In the genomic region with DNA sequence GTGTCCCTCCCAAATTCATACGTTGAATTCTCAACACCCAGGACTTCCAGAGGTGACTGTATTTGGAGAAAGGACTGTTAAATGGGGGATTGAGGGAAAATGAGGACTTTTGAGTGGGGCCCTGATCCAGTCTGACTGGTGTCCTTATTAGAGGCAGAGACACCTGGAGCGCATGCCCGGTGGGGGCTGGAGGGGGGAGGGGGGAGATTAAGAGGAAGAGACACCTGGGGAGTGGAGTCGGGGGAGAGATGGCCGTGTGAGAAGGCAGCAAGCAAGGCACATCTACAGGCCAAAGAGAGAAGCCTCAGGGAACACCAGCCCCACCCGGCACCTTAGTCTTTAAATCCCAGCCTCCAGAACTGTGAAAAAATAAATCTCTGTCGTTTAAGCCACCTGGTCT, we compare ENCODE assay signal across 18 cellular contexts.
DNase-seq lines count a peak whose midpoint lies in the region; ATAC-seq and TF ChIP-seq lines count a peak whose summit lies in the region.
"Had no signal": no experiment of that assay in that cellular context is flagged by ENCODE, and none has a peak within 500 bp of the region (broad histone marks: within the 10 kb centered on the region; RNA-seq: fewer than 3 reads in every experiment).

No MANE protein-coding gene starts in this region.

- CTCF ChIA-PET in CD4-positive, alpha-beta memory T cell (lab: Charles Lee; ENCODE audit: partially characterized antibody) = interaction anchor here (1.5 to 1.6 kb wide), 2 partner anchors 15 to 367 kb away, joined by 3 read pairs; no protein-coding TSS in a partner anchor

- POLR2A ChIA-PET in CD4-positive, alpha-beta memory T cell (lab: Charles Lee; ENCODE audit: partially characterized antibody) = interaction anchor here (0.9 to 2.5 kb wide), 4 partner anchors 9 to 444 kb away, joined by 3 to 13 read pairs (median 4); a partner anchor contains a TSS

- H3K4me1 ChIP-seq in CD4-positive, alpha-beta memory T cell (ENCODE audit: insufficient read depth, low read length) = peaks cover 45% of the 10 kb centered on the region
- H3K4me1 ChIP-seq in skeletal muscle tissue (ENCODE audit: control insufficient read depth in 3 of 3, insufficient read depth in 3 of 3, low read length in 3 of 3) (peaks cover 0 to 10% (median 6%) of the 10 kb centered on the region in 3 donors), SJCRH30 (peaks cover 3% of the 10 kb centered on the region), left lung (peaks cover 0 to 49% of the 10 kb centered on the region in 2 donors)

- H3K36me3 ChIP-seq in CD4-positive, alpha-beta memory T cell (ENCODE audit: insufficient read depth, low read length) = no peaks in the 10 kb centered on the region
- H3K36me3 ChIP-seq in skeletal muscle tissue (ENCODE audit: control insufficient read depth in 3 of 3, insufficient read depth in 3 of 3, low read length in 3 of 3) (no peaks in the 10 kb centered on the region), SJCRH30 (no peaks in the 10 kb centered on the region), left lung (no peaks in the 10 kb centered on the region)
- H3K36me3 ChIP-seq: lower lobe of right lung had no signal

- H3K27me3 ChIP-seq in CD4-positive, alpha-beta memory T cell (ENCODE audit: insufficient read depth, low read length) = no peaks in the 10 kb centered on the region
- no peaks in the 10 kb centered on the region for H3K27me3 ChIP-seq in skeletal muscle tissue (ENCODE audit: control insufficient read depth in 3 of 3, insufficient read depth in 3 of 3, low read length in 3 of 3)
- no peaks in the 10 kb centered on the region for H3K27me3 ChIP-seq in SJCRH30
- H3K27me3 ChIP-seq in left lung = no peaks in the 10 kb centered on the region
- H3K27me3 ChIP-seq: dorsolateral prefrontal cortex had no signal

- peaks cover 6% of the 10 kb centered on the region for H3K36me3 Mint-ChIP-seq in activated CD4-positive, alpha-beta T cell treated with anti-CD3 and anti-CD28 coated beads, Interleukin-2, amount 10 ng/mL, durations not matched to agents 24 days and 14 days (ENCODE audit: low read depth)
- peaks cover under 1 to 6% of the 10 kb centered on the region in 2 donors for H3K36me3 Mint-ChIP-seq in CD4-positive, alpha-beta memory T cell
- H3K36me3 Mint-ChIP-seq in activated T-helper 1 cell treated with anti-CD3 and anti-CD28 coated beads, Interleukin-12 subunit alpha, Interleukin-12 subunit beta, Interleukin-2, Interleukin-4 antibody, amounts not matched to agents 30 ng/mL and 10 ng/mL and 1 ng/mL, durations not matched to agents 14 hours and 24 hours and 36 hours (ENCODE audit: low read depth) = peaks cover 16% of the 10 kb centered on the region
- H3K36me3 Mint-ChIP-seq: brain, type B pancreatic cell had no signal

- no peak overlapping the region for H3K9ac ChIP-seq in skeletal muscle tissue (ENCODE audit: low read depth in 1 of 3, low read length in 3 of 3)
- H3K9ac ChIP-seq: parathyroid adenoma had no signal

- peak overlapping the region; percentile 77 for H3K27ac Mint-ChIP-seq in activated CD4-positive, alpha-beta T cell treated with anti-CD3 and anti-CD28 coated beads, Interleukin-2, amount 10 ng/mL, durations not matched to agents 24 days and 14 days
- H3K27ac Mint-ChIP-seq in CD4-positive, alpha-beta memory T cell = peak overlapping the region; percentile 43 to 89 (median 65)
- H3K27ac Mint-ChIP-seq in activated T-helper 1 cell treated with anti-CD3 and anti-CD28 coated beads, Interleukin-12 subunit alpha, Interleukin-12 subunit beta, Interleukin-2, Interleukin-4 antibody, amounts not matched to agents 30 ng/mL and 10 ng/mL and 1 ng/mL, durations not matched to agents 14 hours and 24 hours and 36 hours = peak overlapping the region; percentile 25

- peak overlapping the region; percentile 66 for H3K4me3 Mint-ChIP-seq in activated CD4-positive, alpha-beta T cell treated with anti-CD3 and anti-CD28 coated beads, Interleukin-2, amount 10 ng/mL, durations not matched to agents 24 days and 14 days
- peak overlapping the region in 5 of 8 donors; percentile 14 to 68 (median 67) for H3K4me3 Mint-ChIP-seq in CD4-positive, alpha-beta memory T cell
- peak overlapping the region; percentile 34 for H3K4me3 Mint-ChIP-seq in activated T-helper 1 cell treated with anti-CD3 and anti-CD28 coated beads, Interleukin-12 subunit alpha, Interleukin-12 subunit beta, Interleukin-2, Interleukin-4 antibody, amounts not matched to agents 30 ng/mL and 10 ng/mL and 1 ng/mL, durations not matched to agents 14 hours and 24 hours and 36 hours
- H3K4me3 Mint-ChIP-seq: brain, type B pancreatic cell had no signal

- H3K4me1 Mint-ChIP-seq in activated CD4-positive, alpha-beta T cell treated with anti-CD3 and anti-CD28 coated beads, Interleukin-2, amount 10 ng/mL, durations not matched to agents 24 days and 14 days = peaks cover 59% of the 10 kb centered on the region
- H3K4me1 Mint-ChIP-seq in CD4-positive, alpha-beta memory T cell = peaks cover 55 to 79% (median 69%) of the 10 kb centered on the region in 4 donors
- H3K4me1 Mint-ChIP-seq in activated T-helper 1 cell treated with anti-CD3 and anti-CD28 coated beads, Interleukin-12 subunit alpha, Interleukin-12 subunit beta, Interleukin-2, Interleukin-4 antibody, amounts not matched to agents 30 ng/mL and 10 ng/mL and 1 ng/mL, durations not matched to agents 14 hours and 24 hours and 36 hours (ENCODE audit: low read depth) = peaks cover 72% of the 10 kb centered on the region

- TF ChIP-seq CTCF in left lung (IDR thresholded peaks at IDR 0.05) = no peak

- no peak for DNase-seq in activated CD4-positive, alpha-beta T cell treated with anti-CD3 and anti-CD28 coated beads, Interleukin-2, amount 10 ng/mL, durations not matched to agents 24 days and 14 days
- DNase-seq in activated CD4-positive, alpha-beta T cell treated with anti-CD3 and anti-CD28 coated beads, Interleukin-2, amount 50 U/mL, for 48 hours = no peak
- DNase-seq in CD4-positive, alpha-beta memory T cell = no peak
- DNase-seq in activated T-helper 1 cell treated with anti-CD3 and anti-CD28 coated beads, Interleukin-12 subunit alpha, Interleukin-12 subunit beta, Interleukin-2, Interleukin-4 antibody, amounts not matched to agents 30 ng/mL and 10 ng/mL and 1 ng/mL, durations not matched to agents 14 hours and 24 hours and 36 hours (ENCODE audit: low spot score) = no peak
- no peak for DNase-seq in HK-2 (ENCODE audit: unreplicated experiment)
- DNase-seq in SJCRH30 = no peak
- no peak for DNase-seq in left lung
- DNase-seq: activated naive CD4-positive, alpha-beta T cell; dorsolateral prefrontal cortex; Karpas-422; lower lobe of right lung; NCI-H1105; NCI-H69; small intestine had no signal

- no peak overlapping the region for H3K27ac ChIP-seq in CD4-positive, alpha-beta memory T cell (ENCODE audit: low read depth, low read length)
- peak overlapping the region; percentile 23 for H3K27ac ChIP-seq in skeletal muscle tissue (ENCODE audit: low read depth, low read length)
- H3K27ac ChIP-seq in SJCRH30 = no peak overlapping the region
- peak overlapping the region in 1 of 2 donors; percentile 66 for H3K27ac ChIP-seq in left lung
- H3K27ac ChIP-seq: lower lobe of right lung, parathyroid adenoma had no signal

- no peaks in the 10 kb centered on the region for H3K9me3 Mint-ChIP-seq in activated CD4-positive, alpha-beta T cell treated with anti-CD3 and anti-CD28 coated beads, Interleukin-2, amount 10 ng/mL, durations not matched to agents 24 days and 14 days
- H3K9me3 Mint-ChIP-seq in CD4-positive, alpha-beta memory T cell = no peaks in the 10 kb centered on the region
- no peaks in the 10 kb centered on the region for H3K9me3 Mint-ChIP-seq in activated T-helper 1 cell treated with anti-CD3 and anti-CD28 coated beads, Interleukin-12 subunit alpha, Interleukin-12 subunit beta, Interleukin-2, Interleukin-4 antibody, amounts not matched to agents 30 ng/mL and 10 ng/mL and 1 ng/mL, durations not matched to agents 14 hours and 24 hours and 36 hours

- no peaks in the 10 kb centered on the region for H3K27me3 Mint-ChIP-seq in activated CD4-positive, alpha-beta T cell treated with anti-CD3 and anti-CD28 coated beads, Interleukin-2, amount 10 ng/mL, durations not matched to agents 24 days and 14 days
- no peaks in the 10 kb centered on the region for H3K27me3 Mint-ChIP-seq in CD4-positive, alpha-beta memory T cell
- H3K27me3 Mint-ChIP-seq in activated T-helper 1 cell treated with anti-CD3 and anti-CD28 coated beads, Interleukin-12 subunit alpha, Interleukin-12 subunit beta, Interleukin-2, Interleukin-4 antibody, amounts not matched to agents 30 ng/mL and 10 ng/mL and 1 ng/mL, durations not matched to agents 14 hours and 24 hours and 36 hours (ENCODE audit: insufficient read depth) = no peaks in the 10 kb centered on the region
- H3K27me3 Mint-ChIP-seq: type B pancreatic cell had no signal

- H3K9me3 ChIP-seq in CD4-positive, alpha-beta memory T cell (ENCODE audit: control insufficient read depth in 1 of 2, low read length in 2 of 2) = no peaks in the 10 kb centered on the region
- no peaks in the 10 kb centered on the region for H3K9me3 ChIP-seq in skeletal muscle tissue (ENCODE audit: control insufficient read depth in 3 of 3, low read length in 3 of 3)
- H3K9me3 ChIP-seq in SJCRH30 (replicated peaks) = no peaks in the 10 kb centered on the region
- H3K9me3 ChIP-seq in left lung = no peaks in the 10 kb centered on the region
- H3K9me3 ChIP-seq: lower lobe of right lung had no signal

- peak overlapping the region in 1 of 2 donors; percentile 5 for H3K4me3 ChIP-seq in CD4-positive, alpha-beta memory T cell (ENCODE audit: low read length in 2 of 2)
- H3K4me3 ChIP-seq in skeletal muscle tissue (ENCODE audit: low read length in 3 of 3) (peak overlapping the region in 1 of 3 donors; percentile 35), SJCRH30 (no peak overlapping the region), left lung (no peak overlapping the region)
- H3K4me3 ChIP-seq: dorsolateral prefrontal cortex, lower lobe of right lung had no signal

- no peak for ATAC-seq in left lung

- intact Hi-C loops in activated CD4-positive, alpha-beta T cell treated with anti-CD3 and anti-CD28 coated beads, Interleukin-2, amount 10 ng/mL, durations not matched to agents 24 days and 14 days (cut with micrococcal nuclease) = loop anchor here (1.0 kb wide), 1 partner anchor 8 kb away; no protein-coding TSS in a partner anchor
- intact Hi-C loops in CD4-positive, alpha-beta memory T cell (cut with micrococcal nuclease) = no loop called here
- intact Hi-C loops in activated T-helper 1 cell treated with anti-CD3 and anti-CD28 coated beads, Interleukin-12 subunit alpha, Interleukin-12 subunit beta, Interleukin-2, Interleukin-4 antibody, amounts not matched to agents 30 ng/mL and 10 ng/mL and 1 ng/mL, durations not matched to agents 14 hours and 24 hours and 36 hours (cut with micrococcal nuclease) = loop anchor here (1.0 to 5.0 kb wide), 2 partner anchors 8 to 209 kb away; a partner anchor contains a TSS
- intact Hi-C loops in left lung (cut with DNase I) = no loop called here

Comparison
In these comparisons a context has a peak if more than half of its experiments do, and no peak if none do; other contexts are left out.
1. H3K27ac Mint-ChIP-seq: peak in every context shown above with its lines; median percentile 77 in activated CD4-positive, alpha-beta T cell treated with anti-CD3 and anti-CD28 coated beads, Interleukin-2, amount 10 ng/mL, durations not matched to agents 24 days and 14 days; 65 in CD4-positive, alpha-beta memory T cell; 25 in activated T-helper 1 cell treated with anti-CD3 and anti-CD28 coated beads, Interleukin-12 subunit alpha, Interleukin-12 subunit beta, Interleukin-2, Interleukin-4 antibody, amounts not matched to agents 30 ng/mL and 10 ng/mL and 1 ng/mL, durations not matched to agents 14 hours and 24 hours and 36 hours.
2. intact Hi-C loops: an anchor here in activated CD4-positive, alpha-beta T cell treated with anti-CD3 and anti-CD28 coated beads, Interleukin-2, amount 10 ng/mL, durations not matched to agents 24 days and 14 days (1.0 kb wide) and activated T-helper 1 cell treated with anti-CD3 and anti-CD28 coated beads, Interleukin-12 subunit alpha, Interleukin-12 subunit beta, Interleukin-2, Interleukin-4 antibody, amounts not matched to agents 30 ng/mL and 10 ng/mL and 1 ng/mL, durations not matched to agents 14 hours and 24 hours and 36 hours (1.0 to 5.0 kb wide); none called in CD4-positive, alpha-beta memory T cell and left lung.